1 cellular context compared by ENCODE assay signal in genomic region chr1:173889885-173890284, GRCh38.
TF ChIP-seq lines count a peak whose summit lies in the region.

No MANE protein-coding gene starts in this region.

TF ChIP-seq in K562, 482 proteins besides CTCF, POLR2A, EP300 and RAD21:
- TF ChIP-seq SMAD4 (CRISPR knock-in tag; conservative IDR thresholded peaks at IDR 0.05) (no peak), MITF (IDR thresholded peaks at IDR 0.05) (no peak), RHOXF2B (CRISPR knock-in tag; conservative IDR thresholded peaks at IDR 0.05) (no peak), ZNF121 (CRISPR knock-in tag; conservative IDR thresholded peaks at IDR 0.05) (peak; percentile 77; the same call in 1 of the 2 replicates), ZBTB17 (CRISPR knock-in tag; IDR thresholded peaks at IDR 0.05) (no peak)
